Comparison of ENCODE assay signal across 16 cellular contexts in genomic region chr4:1098311-1098925, GRCh38. TPM values are rescaled to one million over a fixed set of nuclear protein-coding genes. Genes with fewer than 3 reads are reported as not detected.
DNase-seq lines count a peak whose midpoint lies in the region; FAIRE-seq and TF ChIP-seq lines count a peak whose summit lies in the region.
"Had no signal": no experiment of that assay in that cellular context is flagged by ENCODE, and none has a peak within 500 bp of the region (broad histone marks: within the 10 kb centered on the region; RNA-seq: fewer than 3 reads in every experiment).

No MANE protein-coding gene starts in this region.

- CTCF ChIA-PET in activated CD4-positive, alpha-beta T cell treated with anti-CD3 and anti-CD28 coated beads, Interleukin-2, amount 10 ng/mL, durations not matched to agents 7 days and 5 days (lab: Charles Lee), result interaction anchor here (1.3 kb wide), 1 partner anchor 14 kb away, joined by 3 read pairs; no protein-coding TSS in a partner anchor

- no peak for DNase-seq in activated CD4-positive, alpha-beta T cell treated with anti-CD3 and anti-CD28 coated beads, Interleukin-2, amount 10 ng/mL, durations not matched to agents 7 days and 5 days
- no peak for DNase-seq in activated CD4-positive, alpha-beta T cell treated with anti-CD3 and anti-CD28 coated beads, Interleukin-2, amount 50 U/mL, for 48 hours
- no peak for DNase-seq in bronchial epithelial cell (ENCODE audit: low read depth)
- no peak for DNase-seq in neural crest cell (ENCODE audit: low read depth, low spot score)
- DNase-seq in ureter (ENCODE audit: low spot score), result peak; percentile 29
- DNase-seq in OCI-M1 (lab: John Stamatoyannopoulos, UW), result no peak
- DNase-seq in stimulated activated CD4-positive, alpha-beta T cell treated with anti-CD3 and anti-CD28 coated beads, Interleukin-4, amount 100 ng/mL, for 1 hour, result no peak
- no peak for DNase-seq in occipital lobe (lab: John Stamatoyannopoulos, UW)
- DNase-seq: AML-193; Caco-2; CD8-positive, alpha-beta memory T cell; DMS53; GF-D8 had no signal

- no peaks in the 10 kb centered on the region for H3K4me1 Mint-ChIP-seq in activated CD4-positive, alpha-beta T cell treated with anti-CD3 and anti-CD28 coated beads, Interleukin-2, amount 10 ng/mL, durations not matched to agents 7 days and 5 days
- no peaks in the 10 kb centered on the region for H3K4me1 Mint-ChIP-seq in neural crest cell
- H3K4me1 Mint-ChIP-seq: CD8-positive, alpha-beta memory T cell had no signal

- no peaks in the 10 kb centered on the region for H3K36me3 ChIP-seq in bronchial epithelial cell (ENCODE audit: control insufficient read depth, insufficient read depth, low read length)
- H3K36me3 ChIP-seq: BLaER1 had no signal

- peaks cover 2% of the 10 kb centered on the region for H3K27me3 ChIP-seq in bronchial epithelial cell (ENCODE audit: control insufficient read depth, insufficient read depth, low read length)
- H3K27me3 ChIP-seq: BLaER1 had no signal

- H3K9me3 Mint-ChIP-seq in activated CD4-positive, alpha-beta T cell treated with anti-CD3 and anti-CD28 coated beads, Interleukin-2, amount 10 ng/mL, durations not matched to agents 7 days and 5 days, result no peaks in the 10 kb centered on the region
- H3K9me3 Mint-ChIP-seq in neural crest cell, result no peaks in the 10 kb centered on the region
- H3K9me3 Mint-ChIP-seq: CD8-positive, alpha-beta memory T cell had no signal

- H3K27ac Mint-ChIP-seq in activated CD4-positive, alpha-beta T cell treated with anti-CD3 and anti-CD28 coated beads, Interleukin-2, amount 10 ng/mL, durations not matched to agents 7 days and 5 days, result peak overlapping the region; percentile 46
- peak overlapping the region; percentile 57 for H3K27ac Mint-ChIP-seq in neural crest cell (ENCODE audit: unreplicated experiment)
- H3K27ac Mint-ChIP-seq: CD8-positive, alpha-beta memory T cell had no signal

- peaks cover 4% of the 10 kb centered on the region for H3K27me3 Mint-ChIP-seq in activated CD4-positive, alpha-beta T cell treated with anti-CD3 and anti-CD28 coated beads, Interleukin-2, amount 10 ng/mL, durations not matched to agents 7 days and 5 days
- no peaks in the 10 kb centered on the region for H3K27me3 Mint-ChIP-seq in neural crest cell (ENCODE audit: low read depth)

- no peaks in the 10 kb centered on the region for H3K36me3 Mint-ChIP-seq in activated CD4-positive, alpha-beta T cell treated with anti-CD3 and anti-CD28 coated beads, Interleukin-2, amount 10 ng/mL, durations not matched to agents 7 days and 5 days (ENCODE audit: low read depth)
- H3K36me3 Mint-ChIP-seq in neural crest cell (ENCODE audit: low read depth), result no peaks in the 10 kb centered on the region
- H3K36me3 Mint-ChIP-seq: CD8-positive, alpha-beta memory T cell had no signal

- FAIRE-seq in bronchial epithelial cell (lab: Jason Lieb, UNC), result peak; percentile 88
- FAIRE-seq: GM19239 had no signal

- no peak for TF ChIP-seq CTCF in bronchial epithelial cell (IDR thresholded peaks at IDR 0.05; ENCODE audit: insufficient read depth, low read length, severe bottlenecking)
- no peak for TF ChIP-seq CTCF in neural crest cell (conservative IDR thresholded peaks at IDR 0.05)

- H3K4me3 Mint-ChIP-seq in activated CD4-positive, alpha-beta T cell treated with anti-CD3 and anti-CD28 coated beads, Interleukin-2, amount 10 ng/mL, durations not matched to agents 7 days and 5 days, result no peak overlapping the region
- no peak overlapping the region for H3K4me3 Mint-ChIP-seq in neural crest cell
- H3K4me3 Mint-ChIP-seq: CD8-positive, alpha-beta memory T cell had no signal

- H3K4me3 ChIP-seq in bronchial epithelial cell (ENCODE audit: low read depth, low read length), result no peak overlapping the region
- H3K4me3 ChIP-seq: BLaER1 had no signal

- POLR2A ChIA-PET in activated CD4-positive, alpha-beta T cell treated with anti-CD3 and anti-CD28 coated beads, Interleukin-2, amount 10 ng/mL, durations not matched to agents 7 days and 5 days (lab: Charles Lee), result no interaction called here

RNA-seq across cellular contexts. Expression of gene RNF212, which starts 14.9 kb away (rescaled TPM):
- total RNA-seq in activated CD4-positive, alpha-beta T cell treated with anti-CD3 and anti-CD28 coated beads, Interleukin-2, amount 10 ng/mL, durations not matched to agents 7 days and 5 days, result 1 to 10 TPM; 3.2 to 3.5 TPM
- total RNA-seq in bronchial epithelial cell (under 0.01 and 0.64 TPM in 2 replicates), neural crest cell (2.7 and 5.0 TPM in 2 replicates), ureter (5.1 TPM), occipital lobe (1.1 TPM)
- total RNA-seq: Caco-2, H4 had no signal
